ENCODE assay signal across 13 cellular contexts in the genomic region with DNA sequence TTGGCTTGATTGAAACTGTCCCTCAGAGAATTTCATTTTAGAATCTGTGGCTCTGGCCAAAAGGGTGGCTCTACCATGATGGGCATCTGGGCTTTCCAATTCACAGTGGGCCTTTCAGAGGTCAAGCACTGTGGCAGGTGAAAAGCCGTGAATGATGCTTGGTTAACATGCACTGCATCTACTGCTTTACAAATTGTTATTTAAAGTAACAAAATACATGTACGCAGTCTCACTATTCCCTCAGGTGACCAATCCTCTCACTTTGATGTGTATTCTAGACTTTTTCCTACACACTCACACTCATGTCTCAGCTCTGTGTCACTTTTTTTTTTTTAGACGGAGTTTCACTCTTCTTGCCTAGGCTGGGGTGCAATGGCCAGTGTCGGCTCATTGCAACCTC.
"Had no signal": no experiment of that assay in that cellular context is flagged by ENCODE, and none has a peak within 500 bp of the region (broad histone marks: within the 10 kb centered on the region; RNA-seq: fewer than 3 reads in every experiment).

No MANE protein-coding gene starts in this region.

- H3K27ac ChIP-seq: body of pancreas, thoracic aorta had no signal

- H3K4me3 ChIP-seq: body of pancreas, gastrocnemius medialis, stomach, thoracic aorta had no signal

- H3K36me3 ChIP-seq: gastrocnemius medialis, stomach, thoracic aorta had no signal

- H3K27me3 ChIP-seq: body of pancreas, gastrocnemius medialis, stomach had no signal

- H3K9me3 Mint-ChIP-seq: activated CD4-positive, alpha-beta T cell treated with anti-CD3 and anti-CD28 coated beads, Interleukin-2, amount 10 ng/mL, durations not matched to agents 24 days and 14 days; activated naive CD4-positive, alpha-beta T cell treated with anti-CD3 and anti-CD28 coated beads, Interleukin-2, amount 50 U/mL, for 72 hours; central memory CD8-positive, alpha-beta T cell; WTC11 had no signal

- H3K4me1 Mint-ChIP-seq: WTC11 had no signal

- H3K9me3 ChIP-seq: body of pancreas, gastrocnemius medialis, stomach, thoracic aorta had no signal

- DNase-seq: activated CD4-positive, alpha-beta T cell treated with anti-CD3 and anti-CD28 coated beads, Interleukin-2, amount 10 ng/mL, durations not matched to agents 24 days and 14 days; amniotic stem cell; cortex of kidney; effector CD8-positive, alpha-beta T cell; islet precursor cell; stimulated activated CD4-positive, alpha-beta T cell treated with anti-CD3 and anti-CD28 coated beads, Interleukin-4, amount 100 ng/mL, for 24 hours had no signal

- H3K36me3 Mint-ChIP-seq: activated naive CD4-positive, alpha-beta T cell treated with anti-CD3 and anti-CD28 coated beads, Interleukin-2, amount 50 U/mL, for 72 hours; WTC11 had no signal

- H3K4me3 Mint-ChIP-seq: activated CD4-positive, alpha-beta T cell treated with anti-CD3 and anti-CD28 coated beads, Interleukin-2, amount 10 ng/mL, durations not matched to agents 24 days and 14 days; central memory CD8-positive, alpha-beta T cell; WTC11 had no signal

- ATAC-seq: activated naive CD4-positive, alpha-beta T cell treated with anti-CD3 and anti-CD28 coated beads, Interleukin-2, amount 50 U/mL, for 72 hours; body of pancreas; WTC11 had no signal

- H3K27ac Mint-ChIP-seq: activated naive CD4-positive, alpha-beta T cell treated with anti-CD3 and anti-CD28 coated beads, Interleukin-2, amount 50 U/mL, for 72 hours; WTC11 had no signal
